Comparison of ENCODE assay signal across 8 cellular contexts in the genomic region with DNA sequence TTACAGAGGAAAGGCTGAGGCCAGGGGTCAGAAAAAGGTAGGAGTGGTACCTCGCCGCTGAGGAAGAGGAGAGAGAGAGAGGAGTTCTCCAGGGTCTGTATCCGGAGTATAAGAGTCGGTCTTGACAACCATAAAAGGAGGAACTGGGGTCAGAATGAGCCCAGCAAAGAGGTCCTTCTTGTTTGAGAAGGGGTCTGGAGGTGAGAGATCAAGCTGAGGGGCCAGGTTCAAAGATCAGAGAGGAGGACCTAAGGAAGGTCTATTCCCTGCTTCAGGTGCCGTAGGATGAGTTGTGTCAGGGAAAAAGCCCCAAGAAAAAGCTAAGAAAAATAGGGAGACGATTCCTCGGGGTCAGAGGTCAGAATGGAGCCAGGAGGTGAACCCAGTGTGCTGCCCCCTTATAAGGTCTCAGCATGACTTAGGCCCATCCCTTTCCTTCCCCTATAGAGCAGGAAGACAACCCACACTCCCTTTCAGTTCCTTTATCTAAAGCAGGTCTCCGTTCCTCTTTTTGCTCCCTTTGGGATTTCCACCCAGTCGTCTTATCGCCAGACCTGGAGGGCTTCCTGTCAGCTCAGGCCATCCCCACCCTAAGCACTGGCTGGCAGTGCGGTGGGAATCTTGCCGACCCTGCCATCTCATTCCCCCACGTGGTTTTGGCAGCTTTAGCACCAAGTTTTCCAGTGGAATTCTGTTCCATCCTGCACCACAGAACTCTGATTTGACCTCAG. TPM values are rescaled to one million over a fixed set of nuclear protein-coding genes. Genes with fewer than 3 reads are reported as not detected.
A peak's percentile ranks its signal among the peaks of the same experiment; 100 is the strongest.
DNase-seq lines count a peak whose midpoint lies in the region; ATAC-seq and TF ChIP-seq lines count a peak whose summit lies in the region.

No MANE protein-coding gene starts in this region.

- no peaks in the 10 kb centered on the region for H3K4me1 ChIP-seq in Caco-2
- H3K4me1 ChIP-seq in effector memory CD4-positive, alpha-beta T cell (ENCODE audit: control insufficient read depth, insufficient read depth, low read length, poor library complexity, severe bottlenecking) = peaks cover 12% of the 10 kb centered on the region
- H3K4me1 ChIP-seq in muscle layer of colon (ENCODE audit: insufficient read depth, low read length) = peaks cover 12% of the 10 kb centered on the region

- peak overlapping the region; percentile 84 for H3K27ac ChIP-seq in effector memory CD4-positive, alpha-beta T cell (ENCODE audit: insufficient read depth, low read length, poor library complexity, severe bottlenecking)
- peak overlapping the region; percentile 64 for H3K27ac ChIP-seq in muscle layer of colon (ENCODE audit: low read depth, low read length)

- BruUV-seq in Caco-2 (replicated peaks; lab: Mats Ljungman, UMichigan) = TSS peak; percentile 65

- no peak for TF ChIP-seq CTCF in Caco-2 (IDR thresholded peaks at IDR 0.05; ENCODE audit: insufficient read depth in 1 of 2, low read depth in 1 of 2, low read length in 1 of 2, severe bottlenecking in 1 of 2, unreplicated experiment in 1 of 2)

- H3K27me3 Mint-ChIP-seq in Caco-2 (ENCODE audit: insufficient read depth, unreplicated experiment) = no peaks in the 10 kb centered on the region

- H3K9me3 Mint-ChIP-seq in Caco-2 (ENCODE audit: unreplicated experiment) = no peaks in the 10 kb centered on the region

- H3K9ac ChIP-seq in muscle layer of colon (ENCODE audit: low read length) = peak overlapping the region; percentile 94

- H3K27me3 ChIP-seq in Caco-2 (replicated peaks; ENCODE audit: control insufficient read depth, insufficient read depth, low read length) (no peaks in the 10 kb centered on the region), muscle layer of colon (ENCODE audit: control insufficient read depth in 1 of 2, insufficient read depth in 2 of 2, low read length in 2 of 2) (no peaks in the 10 kb centered on the region)
- H3K27me3 ChIP-seq in effector memory CD4-positive, alpha-beta T cell (replicated peaks; ENCODE audit: control insufficient read depth, insufficient read depth, low read length, poor library complexity, severe bottlenecking) = no peaks in the 10 kb centered on the region

- ATAC-seq in HG02642 (IDR thresholded peaks at IDR 0.05; ENCODE audit: poor library complexity, unreplicated experiment) (peak; percentile 31), HG03439 (IDR thresholded peaks at IDR 0.05; ENCODE audit: unreplicated experiment) (no peak)

- POLR2A ChIA-PET in Caco-2 (lab: Charles Lee) = interaction anchor here (0.9 to 1.3 kb wide), 3 partner anchors 10 to 143 kb away, joined by 3 to 5 read pairs (median 3); partner anchors contain the start of genes ARPC4 and TADA3

- H3K36me3 ChIP-seq in Caco-2 (ENCODE audit: control insufficient read depth, insufficient read depth, low read length) (peaks cover 1% of the 10 kb centered on the region; the same call in 1 of the 2 replicates), muscle layer of colon (ENCODE audit: insufficient read depth, low read length) (peaks cover 26% of the 10 kb centered on the region)
- H3K36me3 ChIP-seq in effector memory CD4-positive, alpha-beta T cell (ENCODE audit: control insufficient read depth, insufficient read depth, low read length) = peaks cover 27% of the 10 kb centered on the region

- H3K4me3 ChIP-seq in Caco-2 (ENCODE audit: low read depth, low read length) (peak overlapping the region; percentile 91), muscle layer of colon (ENCODE audit: low read depth in 1 of 2, low read length in 2 of 2) (peak overlapping the region; percentile 81 to 100)
- H3K4me3 ChIP-seq in effector memory CD4-positive, alpha-beta T cell (ENCODE audit: insufficient read depth, low read depth, low read length, poor library complexity, severe bottlenecking) = peak overlapping the region; percentile 83

- intact Hi-C loops in Caco-2 (cut with micrococcal nuclease; ENCODE audit: unreplicated experiment) = loop anchor here (1.0 to 2.0 kb wide), 2 partner anchors 81 to 297 kb away; partner anchors contain the start of gene BRPF1

- H3K36me3 Mint-ChIP-seq in Caco-2 (ENCODE audit: insufficient read depth, unreplicated experiment) = peaks cover 12% of the 10 kb centered on the region

- H3K27ac Mint-ChIP-seq in Caco-2 (ENCODE audit: unreplicated experiment) = peak overlapping the region; percentile 72

- H3K4me1 Mint-ChIP-seq in Caco-2 (ENCODE audit: low read depth, unreplicated experiment) = no peaks in the 10 kb centered on the region

- H3K4me3 Mint-ChIP-seq in Caco-2 (ENCODE audit: unreplicated experiment) = peak overlapping the region; percentile 84

- CTCF ChIA-PET in Caco-2 (lab: Charles Lee) = interaction anchor here (1.0 kb wide), 2 partner anchors 28 to 297 kb away, joined by 3 to 4 read pairs; no protein-coding TSS in a partner anchor

- DNase-seq in Caco-2 (no peak), RPMI8226 (peak; percentile 23), D341Med (ENCODE audit: low spot score) (no peak), NCI-H774 (lab: John Stamatoyannopoulos, UW) (no peak)
- DNase-seq in effector memory CD4-positive, alpha-beta T cell = no peak

- H3K9me3 ChIP-seq in Caco-2 (no peaks in the 10 kb centered on the region), muscle layer of colon (ENCODE audit: low read length) (no peaks in the 10 kb centered on the region)
- H3K9me3 ChIP-seq in effector memory CD4-positive, alpha-beta T cell (ENCODE audit: control insufficient read depth, low read length) = no peaks in the 10 kb centered on the region

RNA-seq across cellular contexts. Expression of gene MTMR14, which starts 0.7 kb away (rescaled TPM):
- 30.1 and 34.7 TPM in 2 replicates for total RNA-seq in Caco-2 (2022)

RNA-seq across cellular contexts. Expression of gene CPNE9, which starts 53.7 kb away (rescaled TPM):
- total RNA-seq in Caco-2 (2022) = not detected in 2 replicates
